ENCODE assay signal across 17 cellular contexts in genomic region chr1:19525607-19526545, GRCh38.
"Had no signal": no experiment of that assay in that cellular context is flagged by ENCODE, and none has a peak within 500 bp of the region (broad histone marks: within the 10 kb centered on the region; RNA-seq: fewer than 3 reads in every experiment).

No MANE protein-coding gene starts in this region.

- ATAC-seq: activated CD4-positive, CD25-positive, alpha-beta regulatory T cell treated with anti-CD3 and anti-CD28 coated beads, Interleukin-2, amount 50 U/mL, for 24 hours; activated naive CD8-positive, alpha-beta T cell treated with anti-CD3 and anti-CD28 coated beads, Interleukin-2, amount 50 U/mL, for 24 hours; gastroesophageal sphincter; left ventricle myocardium superior; right lobe of liver; T-cell had no signal

- H3K4me3 ChIP-seq: ascending aorta, gastroesophageal sphincter, prostate gland, right lobe of liver, suprapubic skin, upper lobe of left lung had no signal

- H3K4me1 ChIP-seq: prostate gland, right lobe of liver, suprapubic skin had no signal

- H3K27me3 ChIP-seq: ascending aorta, gastroesophageal sphincter, right lobe of liver, suprapubic skin, upper lobe of left lung had no signal

- H3K36me3 ChIP-seq: ascending aorta, gastroesophageal sphincter, prostate gland, right lobe of liver, suprapubic skin, upper lobe of left lung had no signal

- H3K27ac ChIP-seq: ascending aorta, gastroesophageal sphincter, prostate gland, right lobe of liver, suprapubic skin, upper lobe of left lung had no signal

- H3K9me3 ChIP-seq: ascending aorta, gastroesophageal sphincter, prostate gland, right lobe of liver, suprapubic skin, upper lobe of left lung had no signal

- DNase-seq: activated CD4-positive, alpha-beta T cell treated with anti-CD3 and anti-CD28 coated beads, Interleukin-2, amount 50 U/mL, for 1 hour; activated naive CD4-positive, alpha-beta T cell treated with anti-CD3 and anti-CD28 coated beads for 36 hours; activated naive CD8-positive, alpha-beta T cell treated with anti-CD3 and anti-CD28 coated beads, Interleukin-2, amount 50 U/mL, for 24 hours; endodermal cell; erythroblast; left ventricle myocardium superior; nephron progenitor cell; occipital lobe; right lobe of liver; T-cell; T-helper 9 cell; upper lobe of left lung had no signal
